Comparison of ENCODE assay signal across 15 cellular contexts in the genomic region with DNA sequence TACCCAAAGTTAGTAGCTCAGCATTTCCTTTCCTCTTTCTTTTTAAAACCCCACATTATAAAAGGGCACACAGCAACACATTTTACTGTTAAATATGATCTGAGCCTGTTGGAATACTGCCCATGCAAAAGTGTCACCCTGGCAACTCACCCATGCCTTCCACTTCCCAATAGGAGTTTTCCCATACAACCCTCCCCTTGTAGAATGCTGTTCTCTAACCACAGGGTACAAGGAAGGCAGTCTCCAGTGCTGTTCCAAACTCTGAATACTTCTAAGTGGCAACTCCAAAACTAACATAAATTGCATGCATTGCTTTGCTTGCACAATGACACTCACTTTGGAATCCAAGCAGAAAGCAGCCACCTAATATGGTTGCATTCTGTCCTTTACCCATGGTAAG.
DNase-seq lines count a peak whose midpoint lies in the region; ATAC-seq and TF ChIP-seq lines count a peak whose summit lies in the region.
"Had no signal": no experiment of that assay in that cellular context is flagged by ENCODE, and none has a peak within 500 bp of the region (broad histone marks: within the 10 kb centered on the region; RNA-seq: fewer than 3 reads in every experiment).

No MANE protein-coding gene starts in this region.

- CTCF ChIA-PET in HEK293T (lab: Yijun Ruan, JAX): no interaction called here

- peak; percentile 71 for DNase-seq in DMS79 (lab: John Stamatoyannopoulos, UW)
- DNase-seq in NCI-H526 (lab: John Stamatoyannopoulos, UW): peak; percentile 87 to 91
- DNase-seq in astrocyte of the hippocampus (ENCODE audit: low read depth, low spot score): peak; percentile 55
- peak; percentile 69 for DNase-seq in renal cortical epithelial cell (ENCODE audit: low read depth)
- DNase-seq in HUDEP-2 (lab: John Stamatoyannopoulos, UW; ENCODE audit: unreplicated experiment in 76 of 76): no peak
- DNase-seq in GM19238 (ENCODE audit: insufficient read length, low spot score): no peak
- DNase-seq in HEK293T (ENCODE audit: extremely low spot score): no peak
- DNase-seq: 8988T; Calu3; CD4-positive, alpha-beta memory T cell; GOT3; H7 had no signal

- POLR2A ChIA-PET in HEK293T (lab: Yijun Ruan, JAX): no interaction called here

- ATAC-seq in GM19467 (IDR thresholded peaks at IDR 0.05; ENCODE audit: unreplicated experiment): no peak
- ATAC-seq: HCT116, HepG2 had no signal

TF ChIP-seq in HEK293T, 16 proteins besides CTCF, POLR2A, EP300 and RAD21:
- TF ChIP-seq FOXA1 (IDR thresholded peaks at IDR 0.05) (no peak), HDGF (IDR thresholded peaks at IDR 0.05; ENCODE audit: borderline replicate concordance) (no peak), L3MBTL2 (conservative IDR thresholded peaks at IDR 0.05) (no peak), FOXK2 (IDR thresholded peaks at IDR 0.05) (no peak), NFRKB (IDR thresholded peaks at IDR 0.05) (no peak), FOXM1 (IDR thresholded peaks at IDR 0.05; ENCODE audit: borderline replicate concordance) (no peak), SUZ12 (IDR thresholded peaks at IDR 0.05) (no peak), BHLHE40 (IDR thresholded peaks at IDR 0.05; ENCODE audit: borderline replicate concordance) (no peak), ELF4 (IDR thresholded peaks at IDR 0.05) (no peak), TARDBP (IDR thresholded peaks at IDR 0.05) (no peak), SP1 (IDR thresholded peaks at IDR 0.05) (no peak), CTBP1 (IDR thresholded peaks at IDR 0.05; ENCODE audit: borderline replicate concordance) (no peak), LEF1 (IDR thresholded peaks at IDR 0.05; ENCODE audit: borderline replicate concordance) (no peak), ARNT (IDR thresholded peaks at IDR 0.05) (no peak)
- TF ChIP-seq, protein P1, sequence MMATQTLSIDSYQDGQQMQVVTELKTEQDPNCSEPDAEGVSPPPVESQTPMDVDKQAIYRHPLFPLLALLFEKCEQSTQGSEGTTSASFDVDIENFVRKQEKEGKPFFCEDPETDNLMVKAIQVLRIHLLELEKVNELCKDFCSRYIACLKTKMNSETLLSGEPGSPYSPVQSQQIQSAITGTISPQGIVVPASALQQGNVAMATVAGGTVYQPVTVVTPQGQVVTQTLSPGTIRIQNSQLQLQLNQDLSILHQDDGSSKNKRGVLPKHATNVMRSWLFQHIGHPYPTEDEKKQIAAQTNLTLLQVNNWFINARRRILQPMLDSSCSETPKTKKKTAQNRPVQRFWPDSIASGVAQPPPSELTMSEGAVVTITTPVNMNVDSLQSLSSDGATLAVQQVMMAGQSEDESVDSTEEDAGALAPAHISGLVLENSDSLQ (IDR thresholded peaks at IDR 0.05): no peak
TF ChIP-seq in HEK293T: peak in this region for 0.

Comparison
In these comparisons a context has a peak if more than half of its experiments do, and no peak if none do; other contexts are left out.
1. DNase-seq: peak in DMS79 (single experiment), NCI-H526 (2 of 2), astrocyte of the hippocampus (single experiment) and renal cortical epithelial cell (single experiment); none in HUDEP-2 (0 of 76), GM19238 (single experiment) and HEK293T (single experiment).